Comparison of ENCODE assay signal across 20 cellular contexts in the genomic region with DNA sequence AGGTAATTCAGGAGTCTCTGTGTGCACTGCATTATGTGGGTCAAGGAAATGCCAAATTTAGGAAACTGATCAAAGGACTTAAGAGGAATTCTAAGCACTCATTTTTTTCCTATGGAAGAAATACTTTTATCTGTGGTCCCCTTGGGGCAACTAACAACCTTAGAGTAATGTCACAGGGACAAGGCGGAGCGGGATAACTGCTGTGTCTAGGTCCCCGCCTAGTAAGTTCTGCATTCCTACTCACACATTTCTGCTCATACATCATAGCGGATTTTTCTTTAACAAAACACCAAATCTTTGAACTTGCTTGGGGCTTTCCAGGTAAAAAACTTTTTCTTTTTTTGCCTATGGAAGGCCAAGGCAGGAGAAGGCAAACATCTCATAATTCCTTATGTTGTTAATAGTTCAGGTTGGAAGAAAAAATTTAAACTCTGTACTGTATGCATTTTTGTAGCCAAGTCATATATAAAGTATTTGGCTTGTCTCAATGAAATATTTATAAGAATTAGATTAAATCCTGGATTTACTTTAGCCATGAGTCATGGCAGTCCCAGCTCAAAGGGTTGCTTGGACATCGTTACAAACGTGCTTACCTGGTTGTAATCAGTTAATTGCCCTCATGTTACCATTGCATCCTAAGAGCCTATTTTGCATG.
DNase-seq lines count a peak whose midpoint lies in the region; ATAC-seq and TF ChIP-seq lines count a peak whose summit lies in the region.
"Had no signal": no experiment of that assay in that cellular context is flagged by ENCODE, and none has a peak within 500 bp of the region (broad histone marks: within the 10 kb centered on the region; RNA-seq: fewer than 3 reads in every experiment).

No MANE protein-coding gene starts in this region.

- POLR2A ChIA-PET in IMR-90 (lab: Charles Lee; ENCODE audit: unreplicated experiment) = no interaction called here

- H3K36me3 Mint-ChIP-seq in endothelial cell (ENCODE audit: low read depth, unreplicated experiment) = no peaks in the 10 kb centered on the region

- peak overlapping the region; percentile 61; the same call in 1 of the 2 replicates for H4K5ac ChIP-seq in IMR-90 (ENCODE audit: low read depth, low read length)

- H3K56ac ChIP-seq in IMR-90 (ENCODE audit: extremely low read depth, insufficient read depth, low read length) = peak overlapping the region; percentile 36; the same call in 1 of the 2 replicates

- H3K18ac ChIP-seq in IMR-90 (ENCODE audit: low read depth, low read length) = peak overlapping the region; percentile 89

- intact Hi-C loops in IMR-90 (cut with micrococcal nuclease) = no loop called here

- H2AK5ac ChIP-seq in IMR-90 (ENCODE audit: low read depth, low read length) = peak overlapping the region; percentile 16; the same call in 1 of the 2 replicates

- no peak for TF ChIP-seq RAD21 in IMR-90 (IDR thresholded peaks at IDR 0.05; ENCODE audit: low read length)

- no peaks in the 10 kb centered on the region for H3K27me3 ChIP-seq in IMR-90 (ENCODE audit: control insufficient read depth, insufficient read depth, low read length)
- no peaks in the 10 kb centered on the region for H3K27me3 ChIP-seq in smooth muscle cell (ENCODE audit: low read depth)

- peak overlapping the region; percentile 68; the same call in 1 of the 2 replicates for H3K4me2 ChIP-seq in IMR-90 (ENCODE audit: low read depth, low read length)
- peak overlapping the region; percentile 24 for H3K4me2 ChIP-seq in smooth muscle cell
- H3K4me2 ChIP-seq: GM23338 had no signal

- dilution Hi-C loops in IMR-90 (cut with HindIII; ENCODE audit: low sequenced_read_pairs, unreplicated experiment) = no loop called here

- CTCF ChIA-PET in IMR-90 (lab: Yijun Ruan, JAX) = no interaction called here

- no peak overlapping the region for H3K9ac ChIP-seq in IMR-90 (ENCODE audit: low read depth, low read length)
- no peak overlapping the region for H3K9ac ChIP-seq in smooth muscle cell (ENCODE audit: low read depth)

- 0 out of 2 replicates have a peak overlapping the region, but pooled peaks have one; percentile 16 for H3K14ac ChIP-seq in IMR-90 (replicated peaks; ENCODE audit: low read depth, low read length)

- no peaks in the 10 kb centered on the region for H3K9me3 Mint-ChIP-seq in endothelial cell (ENCODE audit: unreplicated experiment)
- H3K9me3 Mint-ChIP-seq: GM23338 had no signal

- H3K4me3 ChIP-seq in IMR-90 (ENCODE audit: insufficient read depth, low read depth, low read length) (no peak overlapping the region), fibroblast of the aortic adventitia (ENCODE audit: low read depth, low read length) (no peak overlapping the region), smooth muscle cell (no peak overlapping the region)
- H3K4me3 ChIP-seq: GM23338, K562 had no signal

- H3K4me1 ChIP-seq in IMR-90 (ENCODE audit: control insufficient read depth, insufficient read depth, low read length) = peaks cover 15% of the 10 kb centered on the region
- peaks cover 5% of the 10 kb centered on the region for H3K4me1 ChIP-seq in smooth muscle cell (ENCODE audit: low read depth)

- H3K36me3 ChIP-seq in IMR-90 (ENCODE audit: control insufficient read depth, insufficient read depth, low read length) (no peaks in the 10 kb centered on the region), smooth muscle cell (ENCODE audit: low read depth) (no peaks in the 10 kb centered on the region)

- H3K4me1 Mint-ChIP-seq in endothelial cell (ENCODE audit: unreplicated experiment) = no peaks in the 10 kb centered on the region

- H4K91ac ChIP-seq in IMR-90 (ENCODE audit: insufficient read depth, low read depth, low read length) = peak overlapping the region; percentile 71

- DNase-seq in IMR-90 = peak; percentile 64
- peak; percentile 12 for DNase-seq in amniotic epithelial cell (ENCODE audit: low read depth)
- DNase-seq in fibroblast of the aortic adventitia (ENCODE audit: low read depth) = peak; percentile 11
- DNase-seq in smooth muscle cell (lab: John Stamatoyannopoulos, UW; ENCODE audit: unreplicated experiment) = no peak
- no peak for DNase-seq in NCI-H2171 treated with DMSO at 0.1 percent for 48 hours (lab: John Stamatoyannopoulos, UW)
- no peak for DNase-seq in endothelial cell (ENCODE audit: low spot score)
- DNase-seq in DMS79 (lab: John Stamatoyannopoulos, UW) = no peak
- DNase-seq: ACHN, C1 segment of cervical spinal cord, DMS79 treated with DMSO at 0.1 percent for 48 hours, NCI-H1105 treated with DMSO at 0.1 percent for 48 hours, NCI-H1694, NCI-H2081 treated with DMSO at 0.1 percent for 48 hours, NCI-H510A, NCI-H774, OCI-M1 had no signal

- H4K8ac ChIP-seq in IMR-90 (ENCODE audit: low read depth in 2 of 2, low read length in 2 of 2) = peak overlapping the region in 1 of 2 experiments; percentile 76; a peak in 3 of 4 replicates

- no peaks in the 10 kb centered on the region for H3K9me3 ChIP-seq in IMR-90 (ENCODE audit: control insufficient read depth, insufficient read depth, low read length)
- no peaks in the 10 kb centered on the region for H3K9me3 ChIP-seq in smooth muscle cell (replicated peaks; ENCODE audit: low read depth)

- ATAC-seq in IMR-90 (ENCODE audit: low read depth) (peak; percentile 65), GM21528 (IDR thresholded peaks at IDR 0.05; ENCODE audit: low FRiP score, unreplicated experiment) (no peak)
- ATAC-seq: GM23338, HCT116, K562 had no signal

- H2AK9ac ChIP-seq in IMR-90 (replicated peaks; ENCODE audit: low read depth, low read length, poor library complexity) = no peak overlapping the region

- H3K27ac ChIP-seq in IMR-90 (ENCODE audit: insufficient read depth, low read length) = peak overlapping the region; percentile 72; the same call in 1 of the 2 replicates
- H3K27ac ChIP-seq in smooth muscle cell (ENCODE audit: low read depth) = no peak overlapping the region

- peak overlapping the region; percentile 39; the same call in 1 of the 2 replicates for H3K4ac ChIP-seq in IMR-90 (ENCODE audit: low read depth, low read length)

- H2BK20ac ChIP-seq in IMR-90 (ENCODE audit: low read depth, low read length) = peak overlapping the region; percentile 66

- TF ChIP-seq CTCF in IMR-90 (conservative IDR thresholded peaks at IDR 0.05; ENCODE audit: low read depth, low read length) (no peak), fibroblast of the aortic adventitia (IDR thresholded peaks at IDR 0.05; ENCODE audit: insufficient read depth, low read length) (no peak), smooth muscle cell (IDR thresholded peaks at IDR 0.05; ENCODE audit: borderline replicate concordance, insufficient read depth, poor library complexity, severe bottlenecking) (no peak), endothelial cell (IDR thresholded peaks at IDR 0.05; ENCODE audit: unreplicated experiment) (no peak)

- H3K9me1 ChIP-seq in IMR-90 (ENCODE audit: insufficient read depth, low read length) = peaks cover 7% of the 10 kb centered on the region; the same call in 1 of the 2 replicates

- peak overlapping the region; percentile 84 for H2BK5ac ChIP-seq in IMR-90 (ENCODE audit: low read depth, low read length, poor library complexity, severe bottlenecking)

- no peak overlapping the region for H2BK15ac ChIP-seq in IMR-90 (ENCODE audit: low read depth, low read length)

- BruUV-seq in IMR-90 (replicated peaks; lab: Mats Ljungman, UMichigan) = no TSS peak

- peaks cover 4% of the 10 kb centered on the region for H3K27me3 Mint-ChIP-seq in endothelial cell (ENCODE audit: unreplicated experiment)

- no peak for TF ChIP-seq POLR2A in IMR-90 (IDR thresholded peaks at IDR 0.05; ENCODE audit: low read depth, low read length)

- no peaks in the 10 kb centered on the region for H4K20me1 ChIP-seq in IMR-90 (ENCODE audit: insufficient read depth, low read length)
- no peaks in the 10 kb centered on the region for H4K20me1 ChIP-seq in smooth muscle cell (ENCODE audit: low read depth)

- no peaks in the 10 kb centered on the region for H3K79me2 ChIP-seq in smooth muscle cell (ENCODE audit: low read depth)

- no peaks in the 10 kb centered on the region for H3K79me1 ChIP-seq in IMR-90 (ENCODE audit: low read depth in 1 of 2, low read length in 2 of 2)

- H2AFZ ChIP-seq in IMR-90 (replicated peaks; ENCODE audit: low read length, poor library complexity) = no peak overlapping the region
- no peak overlapping the region for H2AFZ ChIP-seq in smooth muscle cell (ENCODE audit: low read depth)
- H2AFZ ChIP-seq: GM23338 had no signal

- no peak overlapping the region for H3K23ac ChIP-seq in IMR-90 (ENCODE audit: low read depth, low read length)

- no peak overlapping the region for H3K27ac Mint-ChIP-seq in endothelial cell (ENCODE audit: unreplicated experiment)
- H3K27ac Mint-ChIP-seq: GM23338 had no signal

- H2BK120ac ChIP-seq in IMR-90 (ENCODE audit: low read depth, low read length) = peak overlapping the region; percentile 81

- no CpG with 5 or more reads among the region's 6 CpGs for WGBS in IMR-90 (ENCODE audit: extremely low coverage in 2 of 2, insufficient read length in 1 of 2), 2 experiments
- 73% methylated on average over 6 of the region's 6 CpGs for WGBS in smooth muscle cell (ENCODE audit: low lambda C conversion rate)

- H3F3A ChIP-seq in smooth muscle cell (ENCODE audit: low read depth) = no peaks in the 10 kb centered on the region

- in situ Hi-C loops in IMR-90 (cut with MboI; ENCODE audit: low sequenced_read_pairs) = no loop called here

- no peak overlapping the region for H3K4me3 Mint-ChIP-seq in endothelial cell (ENCODE audit: unreplicated experiment)
- H3K4me3 Mint-ChIP-seq: GM23338 had no signal

TF ChIP-seq in IMR-90, 13 proteins besides CTCF, POLR2A, EP300 and RAD21 (continues in another document):
- TF ChIP-seq CHD1 (IDR thresholded peaks at IDR 0.05; ENCODE audit: low read depth, low read length) (no peak), MAZ (IDR thresholded peaks at IDR 0.05; ENCODE audit: borderline replicate concordance, low read depth, low read length) (no peak), MAFK (IDR thresholded peaks at IDR 0.05; ENCODE audit: low read depth, low read length) (no peak), ELK1 (IDR thresholded peaks at IDR 0.05; ENCODE audit: borderline replicate concordance, low read depth, low read length) (no peak), FOS (IDR thresholded peaks at IDR 0.05; ENCODE audit: low read depth, low read length) (no peak)

Comparison
In these comparisons a context has a peak if more than half of its experiments do, and no peak if none do; other contexts are left out.
1. DNase-seq: peak in IMR-90 (single experiment), amniotic epithelial cell (single experiment) and fibroblast of the aortic adventitia (single experiment); none in smooth muscle cell (single experiment), NCI-H2171 treated with DMSO at 0.1 percent for 48 hours (single experiment), endothelial cell (single experiment) and DMS79 (single experiment).